Comparison of ENCODE assay signal across 8 cellular contexts in genomic region chr17:7476951-7477350, GRCh38. TPM values are rescaled to one million over a fixed set of nuclear protein-coding genes. Genes with fewer than 3 reads are reported as not detected.
DNase-seq lines count a peak whose midpoint lies in the region; ATAC-seq and TF ChIP-seq lines count a peak whose summit lies in the region.
"Had no signal": no experiment of that assay in that cellular context is flagged by ENCODE, and none has a peak within 500 bp of the region (broad histone marks: within the 10 kb centered on the region; RNA-seq: fewer than 3 reads in every experiment).

No MANE protein-coding gene starts in this region.

- no peaks in the 10 kb centered on the region for H3K9me3 Mint-ChIP-seq in activated naive CD8-positive, alpha-beta T cell treated with anti-CD3 and anti-CD28 coated beads, Interleukin-2, amount 10 ng/mL, durations not matched to agents 7 days and 5 days
- H3K9me3 Mint-ChIP-seq in GM23338: no peaks in the 10 kb centered on the region; the same call in 2 of the 3 replicates

- ATAC-seq in activated naive CD8-positive, alpha-beta T cell treated with anti-CD3 and anti-CD28 coated beads, Interleukin-2, amount 10 ng/mL, durations not matched to agents 7 days and 5 days (ENCODE audit: low read depth): no peak
- no peak for ATAC-seq in GM23338

- peaks cover 58% of the 10 kb centered on the region for H3K79me2 ChIP-seq in GM23338 (replicated peaks; ENCODE audit: insufficient read depth)

- H3K4me1 Mint-ChIP-seq in activated naive CD8-positive, alpha-beta T cell treated with anti-CD3 and anti-CD28 coated beads, Interleukin-2, amount 10 ng/mL, durations not matched to agents 7 days and 5 days: peaks cover 48% of the 10 kb centered on the region
- peaks cover 38% of the 10 kb centered on the region for H3K4me1 Mint-ChIP-seq in GM23338

- H3K27ac ChIP-seq in HUES64 (ENCODE audit: low read depth, low read length) (no peak overlapping the region), liver (ENCODE audit: low read depth in 1 of 2, low read length in 2 of 2) (peak overlapping the region; percentile 96 to 97), stomach smooth muscle (ENCODE audit: low read length) (peak overlapping the region; percentile 97), GM23338 (ENCODE audit: low read depth) (no peak overlapping the region)

- peaks cover 8% of the 10 kb centered on the region; the same call in 1 of the 2 replicates for H4K20me1 ChIP-seq in GM23338 (replicated peaks; ENCODE audit: insufficient read depth)

- no peak overlapping the region for H3K4me2 ChIP-seq in GM23338

- 0 out of 2 replicates have a peak overlapping the region, but pooled peaks have one; percentile 3 for H3K4me3 ChIP-seq in HUES64 (ENCODE audit: low read length)
- H3K4me3 ChIP-seq in liver (ENCODE audit: low read depth in 1 of 3, low read length in 3 of 3): no peak overlapping the region
- peak overlapping the region; percentile 59 to 92 for H3K4me3 ChIP-seq in stomach smooth muscle (ENCODE audit: low read length in 2 of 2)
- H3K4me3 ChIP-seq in GM23338: no peak overlapping the region

- peak overlapping the region; percentile 95 for H3K4me3 Mint-ChIP-seq in activated naive CD8-positive, alpha-beta T cell treated with anti-CD3 and anti-CD28 coated beads, Interleukin-2, amount 10 ng/mL, durations not matched to agents 7 days and 5 days
- no peak overlapping the region for H3K4me3 Mint-ChIP-seq in GM23338

- no peak for TF ChIP-seq RAD21 in liver (IDR thresholded peaks at IDR 0.05)

- 0 out of 2 replicates have a peak, but pooled peaks cover 4% of the 10 kb centered on the region for H3F3A ChIP-seq in GM23338 (replicated peaks; ENCODE audit: low read depth)

- no peaks in the 10 kb centered on the region for H3K9me3 ChIP-seq in HUES64 (ENCODE audit: insufficient read depth, low read depth, low read length)
- H3K9me3 ChIP-seq in liver (ENCODE audit: control insufficient read depth in 4 of 4, low read length in 3 of 4): no peaks in the 10 kb centered on the region
- H3K9me3 ChIP-seq in stomach smooth muscle (ENCODE audit: control insufficient read depth in 2 of 2, low read length in 2 of 2): no peaks in the 10 kb centered on the region

- POLR2A ChIA-PET in activated naive CD8-positive, alpha-beta T cell treated with anti-CD3 and anti-CD28 coated beads, Interleukin-2, amount 10 ng/mL, durations not matched to agents 7 days and 5 days (lab: Charles Lee): interaction anchor here (1.1 to 7.4 kb wide), 11 partner anchors 9 to 97 kb away, joined by 3 to 94 read pairs (median 6); partner anchors contain the start of genes FGF11, POLR2A, SENP3 and TMEM102

- H3K4me1 ChIP-seq in HUES64 (ENCODE audit: insufficient read depth, low read length) (peaks cover 33% of the 10 kb centered on the region), liver (ENCODE audit: control insufficient read depth in 4 of 4, insufficient read depth in 4 of 4, low read length in 3 of 4) (peaks cover 13 to 53% (median 37%) of the 10 kb centered on the region in 4 donors), stomach smooth muscle (ENCODE audit: control insufficient read depth, insufficient read depth, low read length) (peaks cover 51% of the 10 kb centered on the region), GM23338 (ENCODE audit: insufficient read depth) (peaks cover 21% of the 10 kb centered on the region)

- peaks cover 13% of the 10 kb centered on the region for H3K36me3 Mint-ChIP-seq in activated naive CD8-positive, alpha-beta T cell treated with anti-CD3 and anti-CD28 coated beads, Interleukin-2, amount 10 ng/mL, durations not matched to agents 7 days and 5 days
- H3K36me3 Mint-ChIP-seq in GM23338 (ENCODE audit: low read depth): peaks cover 5% of the 10 kb centered on the region; the same call in 1 of the 3 replicates

- H2AFZ ChIP-seq in GM23338: no peak overlapping the region

- no peaks in the 10 kb centered on the region for H3K27me3 ChIP-seq in HUES64 (ENCODE audit: insufficient read depth, low read length)
- no peaks in the 10 kb centered on the region for H3K27me3 ChIP-seq in liver (ENCODE audit: control insufficient read depth in 4 of 4, insufficient read depth in 4 of 4, low read length in 3 of 4)
- no peaks in the 10 kb centered on the region for H3K27me3 ChIP-seq in stomach smooth muscle (ENCODE audit: control insufficient read depth in 1 of 2, insufficient read depth in 2 of 2, low read length in 2 of 2)
- no peaks in the 10 kb centered on the region for H3K27me3 ChIP-seq in GM23338 (ENCODE audit: insufficient read depth)

- TF ChIP-seq CTCF in liver (IDR thresholded peaks at IDR 0.05; ENCODE audit: low read depth, low read length, missing input control) (no peak), GM23338 (conservative IDR thresholded peaks at IDR 0.05; ENCODE audit: low read depth in 2 of 2) (no peak)

- H3K9ac ChIP-seq in HUES64 (ENCODE audit: low read depth, low read length) (no peak overlapping the region), liver (ENCODE audit: low read depth in 1 of 2, low read length in 2 of 2) (no peak overlapping the region), stomach smooth muscle (ENCODE audit: low read length in 2 of 2) (peak overlapping the region in 1 of 2 donors; percentile 51)

- DNase-seq in activated naive CD8-positive, alpha-beta T cell treated with anti-CD3 and anti-CD28 coated beads, Interleukin-2, amount 10 ng/mL, durations not matched to agents 7 days and 5 days: no peak
- DNase-seq in NCI-H146 (lab: John Stamatoyannopoulos, UW): no peak
- DNase-seq in NCI-H446 treated with DMSO at 0.1 percent for 48 hours (lab: John Stamatoyannopoulos, UW): no peak
- DNase-seq in GM23338 (ENCODE audit: low spot score): no peak
- DNase-seq: small intestine had no signal

- H3K27me3 Mint-ChIP-seq in activated naive CD8-positive, alpha-beta T cell treated with anti-CD3 and anti-CD28 coated beads, Interleukin-2, amount 10 ng/mL, durations not matched to agents 7 days and 5 days: no peaks in the 10 kb centered on the region
- H3K27me3 Mint-ChIP-seq in GM23338 (ENCODE audit: insufficient read depth, low read depth, poor library complexity): peaks cover 13% of the 10 kb centered on the region

- H3K9me2 ChIP-seq in GM23338 (ENCODE audit: insufficient read depth): no peaks in the 10 kb centered on the region

- 92% methylated on average over 5 of the region's 5 CpGs for WGBS in HUES64
- 93% methylated on average over 5 of the region's 5 CpGs for WGBS in liver

- H3K36me3 ChIP-seq in HUES64 (ENCODE audit: insufficient read depth, low read length) (no peaks in the 10 kb centered on the region), liver (ENCODE audit: control insufficient read depth in 4 of 4, insufficient read depth in 3 of 4, low read depth in 1 of 4, low read length in 3 of 4) (no peaks in the 10 kb centered on the region), stomach smooth muscle (ENCODE audit: control insufficient read depth in 2 of 2, insufficient read depth in 2 of 2, low read length in 2 of 2) (peaks cover 0 to 2% of the 10 kb centered on the region in 2 donors), GM23338 (ENCODE audit: insufficient read depth) (no peaks in the 10 kb centered on the region)

- H3K27ac Mint-ChIP-seq in activated naive CD8-positive, alpha-beta T cell treated with anti-CD3 and anti-CD28 coated beads, Interleukin-2, amount 10 ng/mL, durations not matched to agents 7 days and 5 days: peak overlapping the region; percentile 89
- no peak overlapping the region for H3K27ac Mint-ChIP-seq in GM23338

TF ChIP-seq in liver, 16 proteins besides CTCF, POLR2A, EP300 and RAD21 (continues in another document):
- no peak for TF ChIP-seq RXRA (IDR thresholded peaks at IDR 0.05)

TF ChIP-seq in GM23338, 12 proteins besides CTCF, POLR2A, EP300 and RAD21 (continues in another document):
- TF ChIP-seq POLR2AphosphoS5 (IDR thresholded peaks at IDR 0.05; ENCODE audit: low read depth) (no peak), ZNF114 (CRISPR knock-in tag; IDR thresholded peaks at IDR 0.05) (no peak)

RNA-seq across cellular contexts. Expression of gene ZBTB4, which starts 2.5 kb away (rescaled TPM):
- polyA plus RNA-seq in HUES64 (2013, experiment 1 of 2): 7.1 TPM
- 8.7 TPM for polyA plus RNA-seq in HUES64 (2013, experiment 2 of 2)
- 10 to 100 TPM; 56.0 to 58.6 TPM for total RNA-seq in activated naive CD8-positive, alpha-beta T cell treated with anti-CD3 and anti-CD28 coated beads, Interleukin-2, amount 10 ng/mL, durations not matched to agents 7 days and 5 days
- 1 to 10 TPM; 4.6 to 6.0 TPM for total RNA-seq in liver
- polyA plus RNA-seq in liver (1 to 10 TPM; 1.5 to 5.7 TPM), GM23338 (2016; fragmentation: Nextera tagmentation; extraction: Ambion mirVana) (3.6 and 4.2 TPM in 2 replicates)
- total RNA-seq in GM23338 (2014; rRNA removed; shearing (Covaris generic)): 6.9 and 11.2 TPM in 2 replicates

RNA-seq across cellular contexts. Expression of gene SLC35G6, which starts 4.3 kb away (rescaled TPM):
- not detected for polyA plus RNA-seq in HUES64 (2013, experiment 1 of 2)
- polyA plus RNA-seq in HUES64 (2013, experiment 2 of 2): not detected
- not detected for total RNA-seq in activated naive CD8-positive, alpha-beta T cell treated with anti-CD3 and anti-CD28 coated beads, Interleukin-2, amount 10 ng/mL, durations not matched to agents 7 days and 5 days
- total RNA-seq in liver: not detected
- not detected for polyA plus RNA-seq in liver
- total RNA-seq in GM23338 (2014; rRNA removed; shearing (Covaris generic)): not detected in 2 replicates
- 0.16 TPM in 1 of 2 replicates, not detected in the other for polyA plus RNA-seq in GM23338 (2016; fragmentation: Nextera tagmentation; extraction: Ambion mirVana)
- polyA plus RNA-seq: small intestine had no signal

RNA-seq across cellular contexts. Expression of gene POLR2A, which starts 7.2 kb away (rescaled TPM):
- 68.7 TPM for polyA plus RNA-seq in HUES64 (2013, experiment 1 of 2)
- 73.1 TPM for polyA plus RNA-seq in HUES64 (2013, experiment 2 of 2)
- 100 to 1,000 TPM; 192 to 214 TPM for total RNA-seq in activated naive CD8-positive, alpha-beta T cell treated with anti-CD3 and anti-CD28 coated beads, Interleukin-2, amount 10 ng/mL, durations not matched to agents 7 days and 5 days
- 10 to 100 TPM; 53.5 to 54.4 TPM for total RNA-seq in liver
- polyA plus RNA-seq in liver: 10 to 100 TPM; 13.3 to 16.2 TPM
- total RNA-seq in GM23338 (2014; rRNA removed; shearing (Covaris generic)): 136 and 151 TPM in 2 replicates
- polyA plus RNA-seq in GM23338 (2016; fragmentation: Nextera tagmentation; extraction: Ambion mirVana): 56.8 and 58.1 TPM in 2 replicates

RNA-seq across cellular contexts. Expression of gene CHRNB1, which starts 32.1 kb away (rescaled TPM):
- polyA plus RNA-seq in HUES64 (2013, experiment 1 of 2): 6.6 TPM
- polyA plus RNA-seq in HUES64 (2013, experiment 2 of 2): 9.4 TPM
- 10 to 100 TPM; 15.2 to 15.7 TPM for total RNA-seq in activated naive CD8-positive, alpha-beta T cell treated with anti-CD3 and anti-CD28 coated beads, Interleukin-2, amount 10 ng/mL, durations not matched to agents 7 days and 5 days
- total RNA-seq in liver: 1 to 10 TPM; 4.2 to 7.4 TPM
- polyA plus RNA-seq in liver (10 to 100 TPM in 1 of 2 donors, 1 to 10 TPM in 1; 7.0 to 11.5 TPM), GM23338 (2016; fragmentation: Nextera tagmentation; extraction: Ambion mirVana) (10.0 and 11.1 TPM in 2 replicates)
- 11.2 and 12.0 TPM in 2 replicates for total RNA-seq in GM23338 (2014; rRNA removed; shearing (Covaris generic))

RNA-seq across cellular contexts. Expression of gene FGF11, which starts 37.6 kb away (rescaled TPM):
- 8.2 TPM for polyA plus RNA-seq in HUES64 (2013, experiment 1 of 2)
- polyA plus RNA-seq in HUES64 (2013, experiment 2 of 2): 11.3 TPM
- total RNA-seq in activated naive CD8-positive, alpha-beta T cell treated with anti-CD3 and anti-CD28 coated beads, Interleukin-2, amount 10 ng/mL, durations not matched to agents 7 days and 5 days: 10 to 100 TPM; 25.4 to 28.5 TPM
- total RNA-seq in liver: under 1 TPM; 0.19 to 0.25 TPM
- polyA plus RNA-seq in liver (under 1 TPM; 0.17 to 0.21 TPM), GM23338 (2016; fragmentation: Nextera tagmentation; extraction: Ambion mirVana) (11.1 and 13.3 TPM in 2 replicates)
- total RNA-seq in GM23338 (2014; rRNA removed; shearing (Covaris generic)): 16.6 TPM in 2 replicates

Comparison
In these comparisons a context has a peak if more than half of its experiments do, and no peak if none do; other contexts are left out.
1. H3K27ac ChIP-seq: peak in liver (2 of 2) and stomach smooth muscle (single experiment); none in HUES64 (single experiment) and GM23338 (single experiment).
2. H3K4me3 ChIP-seq: peak in HUES64 (single experiment) and stomach smooth muscle (2 of 2); none in liver (0 of 3) and GM23338 (single experiment).